Comparison of ENCODE assay signal across 27 cellular contexts in the genomic region with DNA sequence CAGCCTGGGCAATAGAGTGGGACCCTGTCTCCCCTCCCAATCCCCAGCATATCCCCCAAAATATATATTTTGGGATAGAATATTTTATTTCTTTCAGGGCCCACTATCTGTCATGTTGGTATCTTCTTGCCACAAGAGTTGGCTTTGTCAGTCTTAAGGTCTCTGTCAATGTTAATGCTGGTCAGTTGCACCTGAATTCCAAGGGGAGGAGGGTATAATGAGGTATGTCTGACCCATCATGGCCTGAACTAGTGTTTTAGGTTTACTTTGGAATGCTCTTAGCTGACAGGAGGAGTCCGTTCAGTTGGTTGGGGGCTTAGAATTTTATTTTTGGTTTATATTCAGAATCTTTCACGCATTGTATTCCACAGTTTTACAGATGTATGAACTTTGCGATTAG.
"Had no signal": no experiment of that assay in that cellular context is flagged by ENCODE, and none has a peak within 500 bp of the region (broad histone marks: within the 10 kb centered on the region; RNA-seq: fewer than 3 reads in every experiment).

No MANE protein-coding gene starts in this region.

- H3K4me1 ChIP-seq: left ventricle myocardium inferior, prostate gland, sigmoid colon, suprapubic skin, tibial artery, upper lobe of right lung had no signal

- H3K36me3 ChIP-seq: heart right ventricle, left ventricle myocardium inferior, ovary, prostate gland, sigmoid colon, spleen, suprapubic skin, thoracic aorta, tibial artery, upper lobe of right lung had no signal

- FAIRE-seq: islet of Langerhans, small intestine, urothelium cell line had no signal

- H3K27ac ChIP-seq: heart right ventricle, left ventricle myocardium inferior, ovary, prostate gland, sigmoid colon, spleen, suprapubic skin, thoracic aorta, tibial artery, upper lobe of right lung had no signal

- DNase-seq: heart right ventricle; hippocampal formation; immature natural killer cell; left ventricle myocardium inferior; midbrain; mucosa of descending colon; naive thymus-derived CD4-positive, alpha-beta T cell; ovary; retina; right cardiac atrium; sigmoid colon; spleen; stimulated activated CD4-positive, alpha-beta T cell treated with anti-CD3 and anti-CD28 coated beads, Interleukin-4, amount 100 ng/mL, for 24 hours; stimulated activated naive CD4-positive, alpha-beta T cell; tibial artery; trophoblast cell; upper lobe of right lung had no signal

- H3K27me3 ChIP-seq: heart right ventricle, ovary, sigmoid colon, spleen, suprapubic skin, tibial artery, upper lobe of right lung had no signal

- H3K27me3 Mint-ChIP-seq: naive thymus-derived CD4-positive, alpha-beta T cell; stimulated activated naive CD8-positive, alpha-beta T cell treated with anti-CD3 and anti-CD28 coated beads, Interleukin-15, Interleukin-2, amounts not matched to agents 100 ng/mL and 50 ng/mL, for 24 hours had no signal

- H3K9me3 Mint-ChIP-seq: immature natural killer cell; naive thymus-derived CD4-positive, alpha-beta T cell; natural killer cell treated with Interleukin-12 subunit alpha and Interleukin-12 subunit beta and Interleukin-15 and Interleukin-18, amount 100 ng/mL, for 72 hours; stimulated activated effector memory CD8-positive, alpha-beta T cell treated with anti-CD3 and anti-CD28 coated beads, Interleukin-12 subunit alpha, Interleukin-12 subunit beta, amount 100 ng/mL, for 72 hours; stimulated activated naive CD8-positive, alpha-beta T cell treated with anti-CD3 and anti-CD28 coated beads, Interleukin-15, Interleukin-2, amounts not matched to agents 100 ng/mL and 50 ng/mL, for 24 hours had no signal

- ATAC-seq: heart right ventricle; naive thymus-derived CD4-positive, alpha-beta T cell; natural killer cell treated with Interleukin-12 subunit alpha and Interleukin-12 subunit beta and Interleukin-15 and Interleukin-18, amount 100 ng/mL, for 72 hours; right cardiac atrium; stimulated activated effector memory CD8-positive, alpha-beta T cell treated with anti-CD3 and anti-CD28 coated beads, Interleukin-12 subunit alpha, Interleukin-12 subunit beta, amount 100 ng/mL, for 72 hours; upper lobe of right lung had no signal

- H3K4me3 Mint-ChIP-seq: immature natural killer cell; naive thymus-derived CD4-positive, alpha-beta T cell; natural killer cell treated with Interleukin-12 subunit alpha and Interleukin-12 subunit beta and Interleukin-15 and Interleukin-18, amount 100 ng/mL, for 72 hours; stimulated activated effector memory CD8-positive, alpha-beta T cell treated with anti-CD3 and anti-CD28 coated beads, Interleukin-12 subunit alpha, Interleukin-12 subunit beta, amount 100 ng/mL, for 72 hours; stimulated activated naive CD8-positive, alpha-beta T cell treated with anti-CD3 and anti-CD28 coated beads, Interleukin-15, Interleukin-2, amounts not matched to agents 100 ng/mL and 50 ng/mL, for 24 hours had no signal

- H3K9me3 ChIP-seq: heart right ventricle, left ventricle myocardium inferior, mucosa of descending colon, ovary, prostate gland, sigmoid colon, spleen, suprapubic skin, thoracic aorta, tibial artery, upper lobe of right lung had no signal

- H3K4me3 ChIP-seq: heart right ventricle, left ventricle myocardium inferior, lung, mucosa of descending colon, ovary, prostate gland, sigmoid colon, spleen, suprapubic skin, thoracic aorta, tibial artery, upper lobe of right lung had no signal

- H3K27ac Mint-ChIP-seq: natural killer cell treated with Interleukin-12 subunit alpha and Interleukin-12 subunit beta and Interleukin-15 and Interleukin-18, amount 100 ng/mL, for 72 hours; stimulated activated effector memory CD8-positive, alpha-beta T cell treated with anti-CD3 and anti-CD28 coated beads, Interleukin-12 subunit alpha, Interleukin-12 subunit beta, amount 100 ng/mL, for 72 hours; stimulated activated naive CD8-positive, alpha-beta T cell treated with anti-CD3 and anti-CD28 coated beads, Interleukin-15, Interleukin-2, amounts not matched to agents 100 ng/mL and 50 ng/mL, for 24 hours had no signal

- H3K36me3 Mint-ChIP-seq: immature natural killer cell; naive thymus-derived CD4-positive, alpha-beta T cell; natural killer cell treated with Interleukin-12 subunit alpha and Interleukin-12 subunit beta and Interleukin-15 and Interleukin-18, amount 100 ng/mL, for 72 hours; stimulated activated effector memory CD8-positive, alpha-beta T cell treated with anti-CD3 and anti-CD28 coated beads, Interleukin-12 subunit alpha, Interleukin-12 subunit beta, amount 100 ng/mL, for 72 hours had no signal
